ENCODE assay signal across 8 cellular contexts in the genomic region with DNA sequence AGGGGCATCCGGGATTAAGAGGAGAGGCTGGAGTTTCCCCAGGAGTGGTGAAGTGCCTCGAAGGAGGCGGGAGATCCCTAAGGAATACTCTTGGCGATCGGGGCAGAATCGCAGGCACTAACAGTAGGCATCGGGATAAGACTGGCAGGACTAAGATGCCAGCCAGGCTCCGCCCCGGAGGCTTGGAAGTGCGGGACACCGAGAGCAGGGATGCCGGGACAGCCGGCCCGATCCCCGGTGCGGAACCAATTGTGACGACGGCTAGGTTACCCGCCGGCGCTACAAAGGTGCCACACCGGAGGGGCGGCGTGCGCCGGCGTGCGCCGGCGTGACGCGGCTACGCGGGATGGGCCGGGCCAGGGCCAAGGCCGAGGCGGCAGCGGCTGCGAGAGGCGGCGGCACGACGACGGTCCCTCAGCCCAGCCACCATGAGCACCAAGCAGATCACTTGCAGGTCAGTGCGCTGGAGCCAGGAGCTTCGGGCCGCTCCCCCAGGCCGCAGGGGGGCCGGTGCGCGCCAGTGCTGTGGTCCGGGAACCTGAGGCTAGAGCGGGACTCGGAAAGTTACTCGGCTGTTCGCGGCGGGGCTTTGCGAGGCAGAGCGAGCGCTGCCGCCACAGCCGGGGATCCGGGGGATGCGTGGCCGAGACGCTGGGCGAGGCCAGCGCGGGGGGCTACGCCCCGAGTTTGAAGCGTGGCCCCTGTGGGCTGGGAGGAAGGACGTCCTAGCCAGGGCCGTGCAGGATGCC. TPM values are rescaled to one million over a fixed set of nuclear protein-coding genes. Genes with fewer than 3 reads are reported as not detected.
DNase-seq lines count a peak whose midpoint lies in the region; ATAC-seq, FAIRE-seq and TF ChIP-seq lines count a peak whose summit lies in the region.

Gene MKRN2, plus strand, starts transcription at position 365 of the 749 bp plus-strand sequence. Its CDS starts 64 bp downstream, at position 429.

- H3K9ac ChIP-seq in PC-3 (ENCODE audit: low read length) = peak within 1 kb of the TSS; percentile 93
- H3K9ac ChIP-seq in mucosa of rectum (ENCODE audit: low read depth in 1 of 2, low read length in 2 of 2) = peak within 1 kb of the TSS; percentile 88 to 91

- peak; percentile 73 for ATAC-seq in GM21367 (IDR thresholded peaks at IDR 0.05; ENCODE audit: unreplicated experiment)
- ATAC-seq in PC-3 = peak; percentile 91

- no TSS peak for BruUV-seq in PC-3 (replicated peaks; lab: Mats Ljungman, UMichigan)

- no peaks in the 10 kb centered on the region for H3K9me3 ChIP-seq in PC-3 (ENCODE audit: low read length)
- no peaks in the 10 kb centered on the region for H3K9me3 ChIP-seq in mucosa of rectum (ENCODE audit: control insufficient read depth in 2 of 2, low read length in 2 of 2)

- peak; percentile 93 for FAIRE-seq in HTR-8/SVneo (lab: Jason Lieb, UNC)

- peak; percentile 95 for DNase-seq in D341Med (ENCODE audit: low spot score)
- DNase-seq in HTR-8/SVneo (ENCODE audit: insufficient read length, low spot score) = peak; percentile 79
- DNase-seq in PC-3 = peak; percentile 95
- DNase-seq in activated T-cell treated with anti-CD3 and anti-CD28 coated beads for 48 hours (ENCODE audit: low read depth) = peak; percentile 85
- no peak for DNase-seq in epithelial cell of proximal tubule (ENCODE audit: low read depth)
- peak; percentile 92 for DNase-seq in stimulated activated CD8-positive, alpha-beta memory T cell treated with anti-CD3 and anti-CD28 coated beads, Interleukin-4, amount 100 ng/mL, for 48 hours

- H3K36me3 ChIP-seq in PC-3 (ENCODE audit: low read depth, low read length) (no peaks in the 10 kb centered on the region), mucosa of rectum (ENCODE audit: control insufficient read depth in 2 of 2, insufficient read depth in 2 of 2, low read length in 2 of 2) (no peaks in the 10 kb centered on the region)

- CTCF ChIA-PET in PC-3 (lab: Charles Lee) = no interaction called here

- peak within 1 kb of the TSS; percentile 82 for H3K4me2 ChIP-seq in PC-3 (ENCODE audit: low read length)

- H3K27ac ChIP-seq in PC-3 (ENCODE audit: low read length) = peak within 1 kb of the TSS; percentile 66
- H3K27ac ChIP-seq in mucosa of rectum (ENCODE audit: low read depth in 2 of 2, low read length in 2 of 2) = peak within 1 kb of the TSS; percentile 98

- H3K4me1 ChIP-seq in PC-3 (ENCODE audit: insufficient read depth, low read length) (peaks cover 16% of the 10 kb centered on the region), mucosa of rectum (ENCODE audit: control insufficient read depth in 2 of 2, insufficient read depth in 2 of 2, low read length in 2 of 2) (peaks cover 22 to 23% of the 10 kb centered on the region in 2 donors)

- no peaks in the 10 kb centered on the region for H3K9me2 ChIP-seq in PC-3 (replicated peaks; ENCODE audit: low read length)

- no peaks in the 10 kb centered on the region for H3K27me3 ChIP-seq in PC-3 (ENCODE audit: low read length)
- peaks cover 7 to 8% of the 10 kb centered on the region in 2 donors for H3K27me3 ChIP-seq in mucosa of rectum (ENCODE audit: control insufficient read depth in 2 of 2, insufficient read depth in 2 of 2, low read length in 2 of 2)

- peaks cover 41% of the 10 kb centered on the region for H4K20me1 ChIP-seq in PC-3 (ENCODE audit: low read length)

- peaks cover 50% of the 10 kb centered on the region for H3K79me2 ChIP-seq in PC-3 (ENCODE audit: low read length)

- TF ChIP-seq CTCF in PC-3 (conservative IDR thresholded peaks at IDR 0.05; ENCODE audit: low read depth, low read length) (no peak), epithelial cell of proximal tubule (conservative IDR thresholded peaks at IDR 0.05; ENCODE audit: low read depth, low read length) (no peak)

- peak within 1 kb of the TSS; percentile 99 for H2AFZ ChIP-seq in PC-3 (ENCODE audit: low read length)

- H3K4me3 ChIP-seq in PC-3 (ENCODE audit: low read length) (peak within 1 kb of the TSS; percentile 78), epithelial cell of proximal tubule (ENCODE audit: low read depth, low read length) (peak within 1 kb of the TSS; percentile 98), mucosa of rectum (ENCODE audit: low read length in 2 of 2) (peak within 1 kb of the TSS; percentile 85 to 91)

- intact Hi-C loops in PC-3 (cut with micrococcal nuclease) = loop anchor here (5.0 to 10.0 kb wide), 2 partner anchors 105 to 338 kb away; partner anchors contain the start of gene RAF1

- POLR2A ChIA-PET in PC-3 (lab: Charles Lee; ENCODE audit: unreplicated experiment) = no interaction called here

- H3F3A ChIP-seq in PC-3 (ENCODE audit: low read length, unreplicated experiment) = no peaks in the 10 kb centered on the region

RNA-seq across cellular contexts. Expression of gene MKRN2, which starts in this region (rescaled TPM):
- total RNA-seq in PC-3 (2014; rRNA removed) = 41.6 and 45.8 TPM in 2 replicates
- 34.2 and 37.4 TPM in 2 replicates for total RNA-seq in epithelial cell of proximal tubule
